In genomic region chr2:216149741-216150140, GRCh38 we compare ENCODE assay signal across 16 cellular contexts. TPM values are rescaled to one million over a fixed set of nuclear protein-coding genes. Genes with fewer than 3 reads are reported as not detected.
A peak's percentile ranks its signal among the peaks of the same experiment; 100 is the strongest.
DNase-seq lines count a peak whose midpoint lies in the region; TF ChIP-seq lines count a peak whose summit lies in the region.
"Had no signal": no experiment of that assay in that cellular context is flagged by ENCODE, and none has a peak within 500 bp of the region (broad histone marks: within the 10 kb centered on the region; RNA-seq: fewer than 3 reads in every experiment).

No MANE protein-coding gene starts in this region.

- H2BK120ac ChIP-seq in mesenchymal stem cell (ENCODE audit: low read depth, low read length) = no peak overlapping the region

- no peak overlapping the region for H3K4me2 ChIP-seq in mesenchymal stem cell (ENCODE audit: low read length, poor library complexity, severe bottlenecking)

- H2BK5ac ChIP-seq in mesenchymal stem cell (ENCODE audit: low read depth, low read length, poor library complexity, severe bottlenecking) = no peak overlapping the region

- no peak overlapping the region for H3K9ac ChIP-seq in mesenchymal stem cell (ENCODE audit: low read length)

- H3K36me3 ChIP-seq in mesenchymal stem cell (ENCODE audit: control insufficient read depth in 1 of 2, insufficient read depth in 2 of 2, low read depth in 1 of 2, low read length in 2 of 2) (peaks cover 10 to 97% of the 10 kb centered on the region in 2 experiments), suprapubic skin (peaks cover 87% of the 10 kb centered on the region)

- H3K27me3 ChIP-seq in mesenchymal stem cell (ENCODE audit: control insufficient read depth in 1 of 2, insufficient read depth in 1 of 2, low read length in 2 of 2) (no peaks in the 10 kb centered on the region), suprapubic skin (no peaks in the 10 kb centered on the region)

- H2BK15ac ChIP-seq in mesenchymal stem cell (ENCODE audit: low read depth, poor library complexity, severe bottlenecking) = no peak overlapping the region

- no peak overlapping the region for H3K4me3 ChIP-seq in mesenchymal stem cell (ENCODE audit: insufficient read depth in 1 of 2, low read depth in 1 of 2, low read length in 2 of 2)
- H3K4me3 ChIP-seq in suprapubic skin = no peak overlapping the region

- H2BK12ac ChIP-seq in mesenchymal stem cell (ENCODE audit: low read length in 2 of 2) = no peak overlapping the region

- no peak for TF ChIP-seq CTCF in suprapubic skin (IDR thresholded peaks at IDR 0.05)

- peak; percentile 87 for DNase-seq in ELR (ENCODE audit: low read depth)
- DNase-seq in HT1080 (ENCODE audit: low read depth) = peak; percentile 76
- peak; percentile 58 for DNase-seq in amniotic epithelial cell (ENCODE audit: low read depth)
- DNase-seq in mesenchymal stem cell = no peak
- no peak for DNase-seq in germinal center (ENCODE audit: low spot score)
- no peak for DNase-seq in NCI-H2081 treated with DMSO at 0.1 percent for 48 hours (lab: John Stamatoyannopoulos, UW)
- no peak for DNase-seq in suprapubic skin (ENCODE audit: low spot score in 2 of 2)
- DNase-seq: activated CD8-positive, alpha-beta memory T cell treated with anti-CD3 and anti-CD28 coated beads, Interleukin-2, amount 50 U/mL, for 4 hours; DND-41; head of caudate nucleus; NCI-H2029; NCI-H526 treated with DMSO at 0.1 percent for 48 hours; OCI-M1; SW 1271; WERI-Rb-1 had no signal

- no peak overlapping the region for H3K4ac ChIP-seq in mesenchymal stem cell (ENCODE audit: low read depth in 1 of 2, low read length in 2 of 2)

- H3K79me1 ChIP-seq in mesenchymal stem cell (replicated peaks; ENCODE audit: low read length, poor library complexity, severe bottlenecking) = peaks cover 13% of the 10 kb centered on the region

- TF ChIP-seq POLR2A in suprapubic skin (IDR thresholded peaks at IDR 0.05) = no peak

- no peak for TF ChIP-seq EP300 in suprapubic skin (IDR thresholded peaks at IDR 0.05)

- H2AK5ac ChIP-seq in mesenchymal stem cell (ENCODE audit: low read length, severe bottlenecking) = no peak overlapping the region

- H3K27ac ChIP-seq in mesenchymal stem cell (ENCODE audit: low read length, poor library complexity, severe bottlenecking) (peak overlapping the region; percentile 61), suprapubic skin (no peak overlapping the region)
- H3K27ac ChIP-seq: C4-2B, WERI-Rb-1 had no signal

- WGBS in mesenchymal stem cell = 38% methylated on average over 2 of the region's 5 CpGs
- WGBS in suprapubic skin = 79% methylated on average over 5 of the region's 5 CpGs

- no peak overlapping the region for H3K23ac ChIP-seq in mesenchymal stem cell (ENCODE audit: low read length in 2 of 2)

- H3K4me1 ChIP-seq in mesenchymal stem cell (ENCODE audit: control insufficient read depth, insufficient read depth, low read depth, low read length) (peaks cover 4% of the 10 kb centered on the region), suprapubic skin (no peaks in the 10 kb centered on the region)

- H4K8ac ChIP-seq in mesenchymal stem cell (ENCODE audit: low read length) = no peak overlapping the region

- H2AFZ ChIP-seq in mesenchymal stem cell (ENCODE audit: low read depth, low read length) = no peak overlapping the region

- H3K14ac ChIP-seq in mesenchymal stem cell (ENCODE audit: low read length in 2 of 2) = no peak overlapping the region

- H3K18ac ChIP-seq in mesenchymal stem cell (ENCODE audit: low read depth in 1 of 2, low read length in 2 of 2) = no peak overlapping the region

- H4K91ac ChIP-seq in mesenchymal stem cell (ENCODE audit: low read length) = no peak overlapping the region

- H3K9me3 ChIP-seq in mesenchymal stem cell (ENCODE audit: control insufficient read depth, low read length) = no peaks in the 10 kb centered on the region
- no peaks in the 10 kb centered on the region for H3K9me3 ChIP-seq in suprapubic skin

RNA-seq across cellular contexts. Expression of gene XRCC5, which starts 40.6 kb away (rescaled TPM):
- 378 and 390 TPM in 2 replicates for total RNA-seq in HT1080 (2014; rRNA removed; shearing (Covaris generic))
- polyA plus RNA-seq in HT1080 (2015; cell fraction: cytosol; rRNA removed) = 253 and 278 TPM in 2 replicates
- polyA plus RNA-seq in HT1080 (2015; cell fraction: nucleus; rRNA removed) = 475 and 539 TPM in 2 replicates
- 151 TPM for polyA plus RNA-seq in mesenchymal stem cell (2013, experiment 1 of 2)
- 150 TPM for polyA plus RNA-seq in mesenchymal stem cell (2013, experiment 2 of 2)
- 100 to 1,000 TPM; 122 to 153 (median 136) TPM for total RNA-seq in suprapubic skin

Comparison
In these comparisons a context has a peak if more than half of its experiments do, and no peak if none do; other contexts are left out.
1. DNase-seq: peak in ELR (single experiment), HT1080 (single experiment) and amniotic epithelial cell (single experiment); none in mesenchymal stem cell (single experiment), germinal center (single experiment), NCI-H2081 treated with DMSO at 0.1 percent for 48 hours (single experiment) and suprapubic skin (0 of 2).